In the genomic region with DNA sequence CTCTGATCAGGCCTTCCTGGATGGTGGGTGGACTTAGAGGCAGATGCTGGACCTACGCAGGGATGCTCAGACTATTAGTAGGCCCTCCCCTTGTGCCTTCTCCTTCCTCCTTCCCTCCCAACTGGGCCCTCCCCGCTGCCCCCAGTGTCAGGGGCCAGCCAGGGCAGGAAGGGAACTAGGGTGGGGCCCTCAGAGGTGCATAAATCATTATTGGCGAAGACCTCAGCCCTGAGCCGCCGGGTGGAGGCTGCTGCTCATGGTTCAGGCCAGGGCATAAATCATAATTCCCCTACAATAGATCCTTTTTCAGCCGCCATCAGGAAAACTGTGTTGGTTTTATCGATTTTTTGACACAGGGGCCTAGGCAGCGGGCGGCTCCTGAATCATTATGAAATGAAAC, we compare ENCODE assay signal across 15 cellular contexts.
DNase-seq lines count a peak whose midpoint lies in the region; ATAC-seq and TF ChIP-seq lines count a peak whose summit lies in the region.
"Had no signal": no experiment of that assay in that cellular context is flagged by ENCODE, and none has a peak within 500 bp of the region (broad histone marks: within the 10 kb centered on the region; RNA-seq: fewer than 3 reads in every experiment).

No MANE protein-coding gene starts in this region.

- DNase-seq in GM23338 (ENCODE audit: low spot score) = no peak
- peak; percentile 51 for DNase-seq in SK-N-DZ (ENCODE audit: low spot score)
- no peak for DNase-seq in left colon
- no peak for DNase-seq in caudate nucleus (lab: John Stamatoyannopoulos, UW)
- DNase-seq: ACHN; BE2C; C1 segment of cervical spinal cord; CD4-positive, CD25-positive, alpha-beta regulatory T cell; CD8-positive, alpha-beta memory T cell; COR-L47; HCEC 1CT had no signal

- no peak overlapping the region for H2AFZ ChIP-seq in GM23338

- no peak overlapping the region for H3K27ac ChIP-seq in GM23338 (ENCODE audit: low read depth)
- no peak overlapping the region for H3K27ac ChIP-seq in HEK293 (ENCODE audit: extremely low read depth, low read depth, low read length)
- H3K27ac ChIP-seq in caudate nucleus (ENCODE audit: low read depth, low read length) = no peak overlapping the region
- H3K27ac ChIP-seq: HL-60 had no signal

- no peak for TF ChIP-seq CTCF in GM23338 (conservative IDR thresholded peaks at IDR 0.05; ENCODE audit: low read depth in 2 of 2)
- no peak for TF ChIP-seq CTCF in HEK293 (tag by site-specific recombination; IDR thresholded peaks at IDR 0.05)

- H3K36me3 ChIP-seq in GM23338 (ENCODE audit: insufficient read depth) (no peaks in the 10 kb centered on the region), HEK293 (ENCODE audit: control insufficient read depth in 2 of 2, insufficient read depth in 1 of 2, low read length in 2 of 2) (no peaks in the 10 kb centered on the region)
- H3K36me3 ChIP-seq: BE2C had no signal

- H3K79me2 ChIP-seq in GM23338 (replicated peaks; ENCODE audit: insufficient read depth) = no peaks in the 10 kb centered on the region

- no peak overlapping the region for H3K4me2 ChIP-seq in GM23338

- no peak overlapping the region for H3K27ac Mint-ChIP-seq in GM23338
- H3K27ac Mint-ChIP-seq: CD4-positive, CD25-positive, alpha-beta regulatory T cell; CD8-positive, alpha-beta memory T cell had no signal

- no peaks in the 10 kb centered on the region for H3F3A ChIP-seq in GM23338 (replicated peaks; ENCODE audit: low read depth)

- intact Hi-C loops in left colon (cut with DNase I, micrococcal nuclease) = no loop called here

- no peaks in the 10 kb centered on the region for H4K20me1 ChIP-seq in GM23338 (replicated peaks; ENCODE audit: insufficient read depth)

- no peak overlapping the region for H3K4me3 Mint-ChIP-seq in GM23338
- H3K4me3 Mint-ChIP-seq: CD4-positive, CD25-positive, alpha-beta regulatory T cell; CD8-positive, alpha-beta memory T cell had no signal

- H3K27me3 ChIP-seq in GM23338 (ENCODE audit: insufficient read depth) = no peaks in the 10 kb centered on the region
- H3K27me3 ChIP-seq: BE2C had no signal

- peaks cover 43% of the 10 kb centered on the region for H3K4me1 Mint-ChIP-seq in GM23338
- H3K4me1 Mint-ChIP-seq: CD4-positive, CD25-positive, alpha-beta regulatory T cell; CD8-positive, alpha-beta memory T cell had no signal

- H3K4me3 ChIP-seq in GM23338 = no peak overlapping the region
- no peak overlapping the region for H3K4me3 ChIP-seq in HEK293 (ENCODE audit: low read depth, low read length)

- H3K27me3 Mint-ChIP-seq in GM23338 (ENCODE audit: insufficient read depth, low read depth, poor library complexity) = peaks cover 3% of the 10 kb centered on the region

- POLR2A ChIA-PET in HEK293 (lab: Yijun Ruan, JAX) = no interaction called here

- no peaks in the 10 kb centered on the region for H3K9me3 Mint-ChIP-seq in GM23338
- H3K9me3 Mint-ChIP-seq: CD4-positive, CD25-positive, alpha-beta regulatory T cell; CD8-positive, alpha-beta memory T cell had no signal

- H3K9me2 ChIP-seq in GM23338 (ENCODE audit: insufficient read depth) = no peaks in the 10 kb centered on the region

- H3K4me1 ChIP-seq in GM23338 (ENCODE audit: insufficient read depth) (peaks cover 18% of the 10 kb centered on the region), HEK293 (ENCODE audit: control insufficient read depth, insufficient read depth, low read length) (no peaks in the 10 kb centered on the region)

- peak; percentile 18; the same call in 2 of the 3 replicates for ATAC-seq in GM23338
- peak; percentile 26 for ATAC-seq in left colon
- ATAC-seq in HG02973 (IDR thresholded peaks at IDR 0.05; ENCODE audit: unreplicated experiment) = no peak
- no peak for ATAC-seq in HG02938 (IDR thresholded peaks at IDR 0.05; ENCODE audit: unreplicated experiment)

- H3K9me3 ChIP-seq in HEK293 (ENCODE audit: control insufficient read depth, insufficient read depth, low read depth, low read length) = no peaks in the 10 kb centered on the region
- H3K9me3 ChIP-seq: BE2C had no signal

- CTCF ChIA-PET in HEK293 (lab: Yijun Ruan, JAX) = interaction anchor here (0.6 kb wide), 1 partner anchor 44 kb away, joined by 3 read pairs; no protein-coding TSS in a partner anchor

- no peaks in the 10 kb centered on the region for H3K36me3 Mint-ChIP-seq in GM23338 (ENCODE audit: low read depth)
- H3K36me3 Mint-ChIP-seq: CD8-positive, alpha-beta memory T cell had no signal

TF ChIP-seq in GM23338, 12 proteins besides CTCF, POLR2A, EP300 and RAD21 (continues in another document):
- no peak for TF ChIP-seq ZNF114 (CRISPR knock-in tag; IDR thresholded peaks at IDR 0.05)
- no peak for TF ChIP-seq STAT1 (IDR thresholded peaks at IDR 0.05; ENCODE audit: unreplicated experiment)
- TF ChIP-seq, protein P1, sequence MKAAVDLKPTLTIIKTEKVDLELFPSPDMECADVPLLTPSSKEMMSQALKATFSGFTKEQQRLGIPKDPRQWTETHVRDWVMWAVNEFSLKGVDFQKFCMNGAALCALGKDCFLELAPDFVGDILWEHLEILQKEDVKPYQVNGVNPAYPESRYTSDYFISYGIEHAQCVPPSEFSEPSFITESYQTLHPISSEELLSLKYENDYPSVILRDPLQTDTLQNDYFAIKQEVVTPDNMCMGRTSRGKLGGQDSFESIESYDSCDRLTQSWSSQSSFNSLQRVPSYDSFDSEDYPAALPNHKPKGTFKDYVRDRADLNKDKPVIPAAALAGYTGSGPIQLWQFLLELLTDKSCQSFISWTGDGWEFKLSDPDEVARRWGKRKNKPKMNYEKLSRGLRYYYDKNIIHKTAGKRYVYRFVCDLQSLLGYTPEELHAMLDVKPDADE (IDR thresholded peaks at IDR 0.05) = no peak
- TF ChIP-seq ZNF331 (CRISPR knock-in tag; IDR thresholded peaks at IDR 0.05; ENCODE audit: low read depth) = no peak
- TF ChIP-seq REST (IDR thresholded peaks at IDR 0.05; ENCODE audit: unreplicated experiment) = no peak

TF ChIP-seq in HEK293, 187 proteins besides CTCF, POLR2A, EP300 and RAD21:
- TF ChIP-seq ZNF501 (tag by site-specific recombination; IDR thresholded peaks at IDR 0.05) (no peak), SP7 (tag by site-specific recombination; IDR thresholded peaks at IDR 0.05) (peak; percentile 39; the same call in 1 of the 2 replicates), YY1 (tag by site-specific recombination; IDR thresholded peaks at IDR 0.05) (peak; percentile 27; the same call in 1 of the 2 replicates), SP2 (tag by site-specific recombination; IDR thresholded peaks at IDR 0.05) (0 out of 2 replicates have a peak, but pooled peaks have one; percentile 4), ZNF600 (tag by site-specific recombination; IDR thresholded peaks at IDR 0.05) (no peak), REST (tag by site-specific recombination; IDR thresholded peaks at IDR 0.05) (0 out of 2 replicates have a peak, but pooled peaks have one; percentile 14)
TF ChIP-seq in HEK293: peak in this region for 4.

Comparison
In these comparisons a context has a peak if more than half of its experiments do, and no peak if none do; other contexts are left out.
1. ATAC-seq: peak in GM23338 (single experiment) and left colon (single experiment); none in HG02973 (single experiment) and HG02938 (single experiment).